Comparison of ENCODE assay signal across 9 cellular contexts in genomic region chr12:49672351-49673181, GRCh38. TPM values are rescaled to one million over a fixed set of nuclear protein-coding genes. Genes with fewer than 3 reads are reported as not detected.
DNase-seq lines count a peak whose midpoint lies in the region; ATAC-seq, FAIRE-seq and TF ChIP-seq lines count a peak whose summit lies in the region.
"Had no signal": no experiment of that assay in that cellular context is flagged by ENCODE, and none has a peak within 500 bp of the region (broad histone marks: within the 10 kb centered on the region; RNA-seq: fewer than 3 reads in every experiment).

No MANE protein-coding gene starts in this region.

- H3K27ac ChIP-seq in kidney (ENCODE audit: low read depth in 2 of 2, low read length in 2 of 2): peak overlapping the region; percentile 79 to 94
- no peak overlapping the region for H3K27ac ChIP-seq in PC-3 (ENCODE audit: low read length)

- CTCF ChIA-PET in PC-3 (lab: Charles Lee): interaction anchor here (1.2 kb wide), 1 partner anchor 69 kb away, joined by 3 read pairs; the partner anchor contains the start of gene TMBIM6

- peak in 2 of 3 experiments; percentile 39 to 63 for DNase-seq in NCI-H1417 (lab: John Stamatoyannopoulos, UW)
- no peak for DNase-seq in NCI-H1417 treated with DMSO at 0.1 percent for 48 hours (lab: John Stamatoyannopoulos, UW)
- DNase-seq in activated naive CD4-positive, alpha-beta T cell treated with anti-CD3 and anti-CD28 coated beads, Interleukin-2, amount 50 U/mL, for 72 hours (ENCODE audit: low spot score in 2 of 2): no peak
- DNase-seq in kidney: no peak
- no peak for DNase-seq in epidermal melanocyte (ENCODE audit: insufficient read length, low spot score)
- no peak for DNase-seq in PC-3

- no peak overlapping the region for H2AFZ ChIP-seq in PC-3 (ENCODE audit: low read length)

- TF ChIP-seq CTCF in kidney (IDR thresholded peaks at IDR 0.05; ENCODE audit: borderline replicate concordance, extremely low read depth, insufficient read depth): no peak
- TF ChIP-seq CTCF in PC-3 (conservative IDR thresholded peaks at IDR 0.05; ENCODE audit: low read depth, low read length): no peak

- no peaks in the 10 kb centered on the region for H3K9me2 ChIP-seq in PC-3 (replicated peaks; ENCODE audit: low read length)

- H3K4me1 ChIP-seq in kidney (ENCODE audit: control insufficient read depth in 1 of 2, insufficient read depth in 1 of 2, low read depth in 1 of 2, low read length in 2 of 2) (peaks cover 30 to 43% of the 10 kb centered on the region in 2 donors), PC-3 (ENCODE audit: insufficient read depth, low read length) (no peaks in the 10 kb centered on the region)

- H3K79me2 ChIP-seq in PC-3 (ENCODE audit: low read length): no peaks in the 10 kb centered on the region

- FAIRE-seq in kidney (lab: Jason Lieb, UNC): no peak
- FAIRE-seq: A204.1 had no signal

- intact Hi-C loops in kidney (cut with DNase I) (no loop called here), PC-3 (cut with micrococcal nuclease) (no loop called here)

- H3K36me3 Mint-ChIP-seq in activated naive CD4-positive, alpha-beta T cell treated with anti-CD3 and anti-CD28 coated beads, Interleukin-2, amount 50 U/mL, for 72 hours: peaks cover 0 to 6% of the 10 kb centered on the region in 2 donors
- peaks cover 16% of the 10 kb centered on the region for H3K36me3 Mint-ChIP-seq in stimulated activated memory B cell treated with anti-CD40 and anti-IgM and Interleukin-4, amounts not matched to agents 10 μg/mL and 1 μg/mL and 100 μg/mL, for 72 hours

- H3K4me3 ChIP-seq in kidney (ENCODE audit: low read length in 2 of 2) (no peak overlapping the region), PC-3 (ENCODE audit: low read length) (no peak overlapping the region)

- no peaks in the 10 kb centered on the region for H3F3A ChIP-seq in PC-3 (ENCODE audit: low read length, unreplicated experiment)

- ATAC-seq in activated naive CD4-positive, alpha-beta T cell treated with anti-CD3 and anti-CD28 coated beads, Interleukin-2, amount 50 U/mL, for 72 hours: no peak
- no peak for ATAC-seq in stimulated activated memory B cell treated with anti-CD40 and anti-IgM and Interleukin-4, amounts not matched to agents 10 μg/mL and 1 μg/mL and 100 μg/mL, for 72 hours
- ATAC-seq in GM18867 (IDR thresholded peaks at IDR 0.05; ENCODE audit: unreplicated experiment) (no peak), PC-3 (no peak)

- H3K27me3 Mint-ChIP-seq in stimulated activated memory B cell treated with anti-CD40 and anti-IgM and Interleukin-4, amounts not matched to agents 10 μg/mL and 1 μg/mL and 100 μg/mL, for 72 hours: no peaks in the 10 kb centered on the region

- H3K4me1 Mint-ChIP-seq in stimulated activated memory B cell treated with anti-CD40 and anti-IgM and Interleukin-4, amounts not matched to agents 10 μg/mL and 1 μg/mL and 100 μg/mL, for 72 hours: peaks cover 98% of the 10 kb centered on the region

- no peak overlapping the region for H3K4me2 ChIP-seq in PC-3 (ENCODE audit: low read length)

- H3K27me3 ChIP-seq in PC-3 (ENCODE audit: low read length): no peaks in the 10 kb centered on the region

- POLR2A ChIA-PET in PC-3 (lab: Charles Lee; ENCODE audit: unreplicated experiment): no interaction called here

- no TSS peak for BruUV-seq in PC-3 (replicated peaks; lab: Mats Ljungman, UMichigan)

- H3K36me3 ChIP-seq in kidney (ENCODE audit: control insufficient read depth in 1 of 2, insufficient read depth in 2 of 2, low read length in 2 of 2) (no peaks in the 10 kb centered on the region), PC-3 (ENCODE audit: low read depth, low read length) (no peaks in the 10 kb centered on the region)

- H3K9me3 Mint-ChIP-seq in activated naive CD4-positive, alpha-beta T cell treated with anti-CD3 and anti-CD28 coated beads, Interleukin-2, amount 50 U/mL, for 72 hours: no peaks in the 10 kb centered on the region
- no peaks in the 10 kb centered on the region for H3K9me3 Mint-ChIP-seq in stimulated activated memory B cell treated with anti-CD40 and anti-IgM and Interleukin-4, amounts not matched to agents 10 μg/mL and 1 μg/mL and 100 μg/mL, for 72 hours

- peak overlapping the region; percentile 85 to 92 for H3K27ac Mint-ChIP-seq in activated naive CD4-positive, alpha-beta T cell treated with anti-CD3 and anti-CD28 coated beads, Interleukin-2, amount 50 U/mL, for 72 hours
- peak overlapping the region; percentile 94 for H3K27ac Mint-ChIP-seq in stimulated activated memory B cell treated with anti-CD40 and anti-IgM and Interleukin-4, amounts not matched to agents 10 μg/mL and 1 μg/mL and 100 μg/mL, for 72 hours

- no peaks in the 10 kb centered on the region for H4K20me1 ChIP-seq in PC-3 (ENCODE audit: low read length)

- H3K9ac ChIP-seq in kidney (ENCODE audit: low read length in 2 of 2) (peak overlapping the region; percentile 10 to 28), PC-3 (ENCODE audit: low read length) (no peak overlapping the region)

- no peaks in the 10 kb centered on the region for H3K9me3 ChIP-seq in kidney (ENCODE audit: control insufficient read depth in 1 of 2, low read length in 2 of 2)
- H3K9me3 ChIP-seq in PC-3 (ENCODE audit: low read length): no peaks in the 10 kb centered on the region

- H3K4me3 Mint-ChIP-seq in stimulated activated memory B cell treated with anti-CD40 and anti-IgM and Interleukin-4, amounts not matched to agents 10 μg/mL and 1 μg/mL and 100 μg/mL, for 72 hours: peak overlapping the region; percentile 48

RNA-seq across cellular contexts. Expression of gene FMNL3, which starts 34.6 kb away (rescaled TPM):
- total RNA-seq in activated naive CD4-positive, alpha-beta T cell treated with anti-CD3 and anti-CD28 coated beads, Interleukin-2, amount 50 U/mL, for 72 hours: 10 to 100 TPM; 25.9 to 27.6 TPM
- total RNA-seq in kidney (25.6 TPM), PC-3 (2014; rRNA removed) (5.2 and 6.2 TPM in 2 replicates)
- polyA plus RNA-seq in kidney (ENCODE audit: insufficient read depth, low read depth, low replicate concordance): 6.3 TPM

RNA-seq across cellular contexts. Expression of gene PRPF40B, which starts 49.2 kb away (rescaled TPM):
- total RNA-seq in activated naive CD4-positive, alpha-beta T cell treated with anti-CD3 and anti-CD28 coated beads, Interleukin-2, amount 50 U/mL, for 72 hours: 10 to 100 TPM in 1 of 2 donors, 1 to 10 TPM in 1; 5.1 to 10.1 TPM
- 33.3 TPM for total RNA-seq in kidney
- polyA plus RNA-seq in kidney (ENCODE audit: insufficient read depth, low read depth, low replicate concordance): 20.1 TPM
- total RNA-seq in PC-3 (2014; rRNA removed): 16.2 and 17.7 TPM in 2 replicates

Comparison
In these comparisons a context has a peak if more than half of its experiments do, and no peak if none do; other contexts are left out.
1. DNase-seq: peak in NCI-H1417 (2 of 3); none in NCI-H1417 treated with DMSO at 0.1 percent for 48 hours (single experiment), activated naive CD4-positive, alpha-beta T cell treated with anti-CD3 and anti-CD28 coated beads, Interleukin-2, amount 50 U/mL, for 72 hours (0 of 2), kidney (single experiment), epidermal melanocyte (single experiment) and PC-3 (single experiment).